9 cellular contexts compared by ENCODE assay signal in the genomic region with DNA sequence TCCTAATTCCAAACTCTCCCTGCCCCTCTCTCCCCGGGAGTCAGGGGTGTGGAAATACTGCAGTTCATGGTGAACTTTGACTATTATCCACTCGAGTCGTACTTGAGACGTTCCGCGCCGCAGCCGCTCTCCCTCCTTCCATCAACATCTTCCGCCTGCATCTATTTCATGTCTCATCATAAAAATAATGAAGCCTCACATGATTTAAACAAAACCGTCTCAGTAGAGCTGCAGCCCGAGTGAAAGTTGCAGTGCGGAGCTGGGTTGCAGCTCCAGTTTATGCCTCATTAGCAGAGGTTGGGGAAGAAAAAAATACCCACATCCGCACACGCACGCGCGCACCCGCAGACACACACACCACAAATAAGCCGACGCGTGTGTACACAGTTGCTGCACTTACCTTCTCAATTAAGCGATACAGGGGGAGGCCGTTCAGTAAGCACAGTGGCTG. TPM values are rescaled to one million over a fixed set of nuclear protein-coding genes. Genes with fewer than 3 reads are reported as not detected.
DNase-seq lines count a peak whose midpoint lies in the region; ATAC-seq, FAIRE-seq and TF ChIP-seq lines count a peak whose summit lies in the region.
"Had no signal": no experiment of that assay in that cellular context is flagged by ENCODE, and none has a peak within 500 bp of the region (broad histone marks: within the 10 kb centered on the region; RNA-seq: fewer than 3 reads in every experiment).

No MANE protein-coding gene starts in this region.

- POLR2A ChIA-PET in A549 (lab: Yijun Ruan, JAX): no interaction called here
- POLR2A ChIA-PET in T-cell (lab: Charles Lee): no interaction called here

- ATAC-seq in A549 (peak in 1 of 2 experiments; percentile 50; a peak in 3 of 6 replicates), HG03135 (IDR thresholded peaks at IDR 0.05; ENCODE audit: unreplicated experiment) (peak; percentile 17), left cardiac atrium (peak; percentile 38 to 47), T-cell (replicated peaks in 1 of 4) (no peak), HG02981 (IDR thresholded peaks at IDR 0.05; ENCODE audit: unreplicated experiment) (no peak)

- TF ChIP-seq RAD21 in A549 (conservative IDR thresholded peaks at IDR 0.05 in 1 of 2, IDR thresholded peaks at IDR 0.05 in 1 of 2): no peak

- H3K9me3 ChIP-seq in A549: no peaks in the 10 kb centered on the region

- H3K4me1 Mint-ChIP-seq in T-cell: peaks cover 0 to 2% (median 0%) of the 10 kb centered on the region in 3 donors
- H3K4me1 Mint-ChIP-seq: CD4-positive, CD25-positive, alpha-beta regulatory T cell had no signal

- FAIRE-seq in A549 (lab: Jason Lieb, UNC): no peak

- 73% methylated on average over 23 of the region's 23 CpGs for WGBS in A549 (ENCODE audit: missing lambda C conversion rate)

- H3K27ac ChIP-seq in A549: no peak overlapping the region

- CTCF ChIA-PET in A549 (lab: Yijun Ruan, JAX) (no interaction called here), T-cell (lab: Charles Lee) (no interaction called here)

- no peak for TF ChIP-seq EP300 in A549 (IDR thresholded peaks at IDR 0.05)

- no peak for DNase-seq in A549 (ENCODE audit: low read depth in 1 of 2, low spot score in 1 of 2)
- peak; percentile 26 for DNase-seq in SK-MEL-5 (ENCODE audit: low read depth, low spot score)
- DNase-seq in left cardiac atrium: no peak
- no peak for DNase-seq in skeletal muscle cell (ENCODE audit: low read depth)
- no peak for DNase-seq in T-cell
- no peak for DNase-seq in activated CD8-positive, alpha-beta memory T cell treated with anti-CD3 and anti-CD28 coated beads, Interleukin-2, amount 50 U/mL, for 4 hours
- DNase-seq: CD4-positive, CD25-positive, alpha-beta regulatory T cell had no signal

- peak overlapping the region; percentile 70 for H3K4me2 ChIP-seq in A549

- no peak overlapping the region for H3K4me3 Mint-ChIP-seq in T-cell
- H3K4me3 Mint-ChIP-seq: CD4-positive, CD25-positive, alpha-beta regulatory T cell had no signal

- intact Hi-C loops in left cardiac atrium (cut with DNase I): no loop called here

- no peaks in the 10 kb centered on the region for H3K36me3 Mint-ChIP-seq in T-cell
- H3K36me3 Mint-ChIP-seq: CD4-positive, CD25-positive, alpha-beta regulatory T cell had no signal

- no peak for TF ChIP-seq CTCF in A549 (IDR thresholded peaks at IDR 0.05)

- H3K9me3 Mint-ChIP-seq in T-cell: peaks cover 2 to 10% (median 2%) of the 10 kb centered on the region in 3 donors

- no peak overlapping the region for H3K27ac Mint-ChIP-seq in T-cell

- in situ Hi-C loops in SK-MEL-5 (cut with HindIII; ENCODE audit: low pct_unique_long_range_greater_than_20kb, low sequenced_read_pairs): no loop called here

- peak overlapping the region; percentile 41 for H3K4me3 ChIP-seq in A549
- peak overlapping the region; percentile 48 for H3K4me3 ChIP-seq in skeletal muscle cell (ENCODE audit: low read depth, low read length)

- H3K4me1 ChIP-seq in A549: no peaks in the 10 kb centered on the region

- no peak for TF ChIP-seq POLR2A in A549 (IDR thresholded peaks at IDR 0.05; ENCODE audit: low read length)

- H3K27me3 Mint-ChIP-seq in T-cell: peaks cover 37 to 43% of the 10 kb centered on the region in 2 donors

TF ChIP-seq in A549, 52 proteins besides CTCF, POLR2A, EP300 and RAD21:
- TF ChIP-seq GATA3 (IDR thresholded peaks at IDR 0.05; ENCODE audit: borderline replicate concordance): no peak
- TF ChIP-seq, protein P1, sequence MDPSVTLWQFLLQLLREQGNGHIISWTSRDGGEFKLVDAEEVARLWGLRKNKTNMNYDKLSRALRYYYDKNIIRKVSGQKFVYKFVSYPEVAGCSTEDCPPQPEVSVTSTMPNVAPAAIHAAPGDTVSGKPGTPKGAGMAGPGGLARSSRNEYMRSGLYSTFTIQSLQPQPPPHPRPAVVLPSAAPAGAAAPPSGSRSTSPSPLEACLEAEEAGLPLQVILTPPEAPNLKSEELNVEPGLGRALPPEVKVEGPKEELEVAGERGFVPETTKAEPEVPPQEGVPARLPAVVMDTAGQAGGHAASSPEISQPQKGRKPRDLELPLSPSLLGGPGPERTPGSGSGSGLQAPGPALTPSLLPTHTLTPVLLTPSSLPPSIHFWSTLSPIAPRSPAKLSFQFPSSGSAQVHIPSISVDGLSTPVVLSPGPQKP (IDR thresholded peaks at IDR 0.05; ENCODE audit: low read depth, low read length): no peak

RNA-seq across cellular contexts. Expression of a gene that starts 0.3 kb away (rescaled TPM):
- polyA plus RNA-seq in A549 (2011; rRNA removed): 0.05 TPM in 1 of 2 replicates, not detected in the other
- polyA plus RNA-seq in A549 (2012; cell fraction: cytosol; rRNA removed): not detected in 2 replicates
- not detected in 2 replicates for polyA plus RNA-seq in A549 (2012; cell fraction: nucleus; rRNA removed)
- not detected in 3 replicates for polyA plus RNA-seq in A549 (2017; fragmentation: RNase III; extraction: RNeasy Plus Mini Kit Qiagen cat#74134 plus additional on column Dnase treatment)
- polyA minus RNA-seq in A549 (2011; rRNA and poly(A)+ RNA removed): not detected in 2 replicates
- not detected in 2 replicates for total RNA-seq in SK-MEL-5 (2014; rRNA removed; shearing (Covaris generic))
- 0.02 TPM in 1 of 2 replicates, not detected in the other for polyA plus RNA-seq in SK-MEL-5 (2015; cell fraction: cytosol; rRNA removed)
- polyA plus RNA-seq in SK-MEL-5 (2015; cell fraction: nucleus; rRNA removed): 5.3 TPM in 1 of 2 replicates, not detected in the other
- 1 to 10 TPM; 4.2 to 7.6 TPM for total RNA-seq in left cardiac atrium
- total RNA-seq in T-cell: under 1 TPM in 3 of 5 donors, not detected in 2; 0.13 to 0.61 (median 0.36) TPM
- total RNA-seq: CD4-positive, CD25-positive, alpha-beta regulatory T cell had no signal
- polyA plus RNA-seq: CD4-positive, CD25-positive, alpha-beta regulatory T cell had no signal

Comparison
In these comparisons a context has a peak if more than half of its experiments do, and no peak if none do; other contexts are left out.
1. ATAC-seq: peak in HG03135 (single experiment) and left cardiac atrium (2 of 2); none in T-cell (0 of 4) and HG02981 (single experiment).